Comparison of ENCODE assay signal across 1 cellular context in genomic region chr11:789951-790350, GRCh38.
TF ChIP-seq lines count a peak whose summit lies in the region.

Gene CEND1, minus strand, starts transcription at chr11:790090. Its CDS starts 1,514 bp downstream, at chr11:788576.

TF ChIP-seq in K562, 482 proteins besides CTCF, POLR2A, EP300 and RAD21 (continued from another document and continues in another):
- no peak for TF ChIP-seq GTF2F1 (IDR thresholded peaks at IDR 0.05; ENCODE audit: low read depth, low read length)
- no peak for TF ChIP-seq ZNF197 (CRISPR knock-in tag; IDR thresholded peaks at IDR 0.05; ENCODE audit: low read depth)
- peak; percentile 50; the same call in 1 of the 2 replicates for TF ChIP-seq CXXC5 (CRISPR knock-in tag; IDR thresholded peaks at IDR 0.05)
- no peak for TF ChIP-seq ETV6 (IDR thresholded peaks at IDR 0.05; ENCODE audit: borderline replicate concordance in 1 of 2, low read depth in 2 of 2, low read length in 1 of 2)
- TF ChIP-seq ETV6 (CRISPR knock-in tag; IDR thresholded peaks at IDR 0.05; ENCODE audit: borderline replicate concordance): no peak
- TF ChIP-seq RCOR1 (IDR thresholded peaks at IDR 0.05; ENCODE audit: borderline replicate concordance in 1 of 2, low read depth in 2 of 2, low read length in 2 of 2): peak; percentile 77 to 99; a peak in 3 of 4 replicates
- no peak for TF ChIP-seq ZNF584 (CRISPR knock-in tag; IDR thresholded peaks at IDR 0.05; ENCODE audit: low read depth)
- TF ChIP-seq ZBTB12 (CRISPR knock-in tag; IDR thresholded peaks at IDR 0.05): no peak
- no peak for TF ChIP-seq HNRNPL (IDR thresholded peaks at IDR 0.05; ENCODE audit: low read depth, low read length)
- TF ChIP-seq CAMTA2 (CRISPR knock-in tag; conservative IDR thresholded peaks at IDR 0.05): no peak
- TF ChIP-seq ZNF174 (CRISPR knock-in tag; IDR thresholded peaks at IDR 0.05): no peak
- TF ChIP-seq RREB1 (CRISPR knock-in tag; IDR thresholded peaks at IDR 0.05): peak; percentile 95
- TF ChIP-seq PHTF2 (CRISPR knock-in tag; IDR thresholded peaks at IDR 0.05): no peak
- no peak for TF ChIP-seq WHSC1 (IDR thresholded peaks at IDR 0.05; ENCODE audit: low read length)
- no peak for TF ChIP-seq ZNF518B (CRISPR knock-in tag; IDR thresholded peaks at IDR 0.05)
- no peak for TF ChIP-seq HES1 (IDR thresholded peaks at IDR 0.05; ENCODE audit: low read depth)
- TF ChIP-seq KDM1A (IDR thresholded peaks at IDR 0.05): peak; percentile 88 to 91
- no peak for TF ChIP-seq ZKSCAN8 (CRISPR knock-in tag; IDR thresholded peaks at IDR 0.05)
- TF ChIP-seq CCNT2 (IDR thresholded peaks at IDR 0.05; ENCODE audit: borderline replicate concordance, extremely low read depth, insufficient read length, low read depth, low read length): peak; percentile 21
- no peak for TF ChIP-seq ZNF282 (CRISPR knock-in tag; IDR thresholded peaks at IDR 0.05)
- no peak for TF ChIP-seq ATF6 (CRISPR knock-in tag; IDR thresholded peaks at IDR 0.05)
- no peak for TF ChIP-seq GTF3C2 (IDR thresholded peaks at IDR 0.05; ENCODE audit: borderline replicate concordance, extremely low read depth, insufficient read length)
- TF ChIP-seq RBM22 (IDR thresholded peaks at IDR 0.05; ENCODE audit: low read depth, low read length, poor library complexity, severe bottlenecking): no peak
- no peak for TF ChIP-seq GTF2E2 (tag; IDR thresholded peaks at IDR 0.05)
- no peak for TF ChIP-seq DLX4 (CRISPR knock-in tag; IDR thresholded peaks at IDR 0.05)
